1 cellular context compared by ENCODE assay signal in genomic region chr3:67011414-67012131, GRCh38.
TF ChIP-seq lines count a peak whose summit lies in the region.

No MANE protein-coding gene starts in this region.

TF ChIP-seq in K562, 482 proteins besides CTCF, POLR2A, EP300 and RAD21 (continued from another document and continues in another):
- TF ChIP-seq, protein P1, sequence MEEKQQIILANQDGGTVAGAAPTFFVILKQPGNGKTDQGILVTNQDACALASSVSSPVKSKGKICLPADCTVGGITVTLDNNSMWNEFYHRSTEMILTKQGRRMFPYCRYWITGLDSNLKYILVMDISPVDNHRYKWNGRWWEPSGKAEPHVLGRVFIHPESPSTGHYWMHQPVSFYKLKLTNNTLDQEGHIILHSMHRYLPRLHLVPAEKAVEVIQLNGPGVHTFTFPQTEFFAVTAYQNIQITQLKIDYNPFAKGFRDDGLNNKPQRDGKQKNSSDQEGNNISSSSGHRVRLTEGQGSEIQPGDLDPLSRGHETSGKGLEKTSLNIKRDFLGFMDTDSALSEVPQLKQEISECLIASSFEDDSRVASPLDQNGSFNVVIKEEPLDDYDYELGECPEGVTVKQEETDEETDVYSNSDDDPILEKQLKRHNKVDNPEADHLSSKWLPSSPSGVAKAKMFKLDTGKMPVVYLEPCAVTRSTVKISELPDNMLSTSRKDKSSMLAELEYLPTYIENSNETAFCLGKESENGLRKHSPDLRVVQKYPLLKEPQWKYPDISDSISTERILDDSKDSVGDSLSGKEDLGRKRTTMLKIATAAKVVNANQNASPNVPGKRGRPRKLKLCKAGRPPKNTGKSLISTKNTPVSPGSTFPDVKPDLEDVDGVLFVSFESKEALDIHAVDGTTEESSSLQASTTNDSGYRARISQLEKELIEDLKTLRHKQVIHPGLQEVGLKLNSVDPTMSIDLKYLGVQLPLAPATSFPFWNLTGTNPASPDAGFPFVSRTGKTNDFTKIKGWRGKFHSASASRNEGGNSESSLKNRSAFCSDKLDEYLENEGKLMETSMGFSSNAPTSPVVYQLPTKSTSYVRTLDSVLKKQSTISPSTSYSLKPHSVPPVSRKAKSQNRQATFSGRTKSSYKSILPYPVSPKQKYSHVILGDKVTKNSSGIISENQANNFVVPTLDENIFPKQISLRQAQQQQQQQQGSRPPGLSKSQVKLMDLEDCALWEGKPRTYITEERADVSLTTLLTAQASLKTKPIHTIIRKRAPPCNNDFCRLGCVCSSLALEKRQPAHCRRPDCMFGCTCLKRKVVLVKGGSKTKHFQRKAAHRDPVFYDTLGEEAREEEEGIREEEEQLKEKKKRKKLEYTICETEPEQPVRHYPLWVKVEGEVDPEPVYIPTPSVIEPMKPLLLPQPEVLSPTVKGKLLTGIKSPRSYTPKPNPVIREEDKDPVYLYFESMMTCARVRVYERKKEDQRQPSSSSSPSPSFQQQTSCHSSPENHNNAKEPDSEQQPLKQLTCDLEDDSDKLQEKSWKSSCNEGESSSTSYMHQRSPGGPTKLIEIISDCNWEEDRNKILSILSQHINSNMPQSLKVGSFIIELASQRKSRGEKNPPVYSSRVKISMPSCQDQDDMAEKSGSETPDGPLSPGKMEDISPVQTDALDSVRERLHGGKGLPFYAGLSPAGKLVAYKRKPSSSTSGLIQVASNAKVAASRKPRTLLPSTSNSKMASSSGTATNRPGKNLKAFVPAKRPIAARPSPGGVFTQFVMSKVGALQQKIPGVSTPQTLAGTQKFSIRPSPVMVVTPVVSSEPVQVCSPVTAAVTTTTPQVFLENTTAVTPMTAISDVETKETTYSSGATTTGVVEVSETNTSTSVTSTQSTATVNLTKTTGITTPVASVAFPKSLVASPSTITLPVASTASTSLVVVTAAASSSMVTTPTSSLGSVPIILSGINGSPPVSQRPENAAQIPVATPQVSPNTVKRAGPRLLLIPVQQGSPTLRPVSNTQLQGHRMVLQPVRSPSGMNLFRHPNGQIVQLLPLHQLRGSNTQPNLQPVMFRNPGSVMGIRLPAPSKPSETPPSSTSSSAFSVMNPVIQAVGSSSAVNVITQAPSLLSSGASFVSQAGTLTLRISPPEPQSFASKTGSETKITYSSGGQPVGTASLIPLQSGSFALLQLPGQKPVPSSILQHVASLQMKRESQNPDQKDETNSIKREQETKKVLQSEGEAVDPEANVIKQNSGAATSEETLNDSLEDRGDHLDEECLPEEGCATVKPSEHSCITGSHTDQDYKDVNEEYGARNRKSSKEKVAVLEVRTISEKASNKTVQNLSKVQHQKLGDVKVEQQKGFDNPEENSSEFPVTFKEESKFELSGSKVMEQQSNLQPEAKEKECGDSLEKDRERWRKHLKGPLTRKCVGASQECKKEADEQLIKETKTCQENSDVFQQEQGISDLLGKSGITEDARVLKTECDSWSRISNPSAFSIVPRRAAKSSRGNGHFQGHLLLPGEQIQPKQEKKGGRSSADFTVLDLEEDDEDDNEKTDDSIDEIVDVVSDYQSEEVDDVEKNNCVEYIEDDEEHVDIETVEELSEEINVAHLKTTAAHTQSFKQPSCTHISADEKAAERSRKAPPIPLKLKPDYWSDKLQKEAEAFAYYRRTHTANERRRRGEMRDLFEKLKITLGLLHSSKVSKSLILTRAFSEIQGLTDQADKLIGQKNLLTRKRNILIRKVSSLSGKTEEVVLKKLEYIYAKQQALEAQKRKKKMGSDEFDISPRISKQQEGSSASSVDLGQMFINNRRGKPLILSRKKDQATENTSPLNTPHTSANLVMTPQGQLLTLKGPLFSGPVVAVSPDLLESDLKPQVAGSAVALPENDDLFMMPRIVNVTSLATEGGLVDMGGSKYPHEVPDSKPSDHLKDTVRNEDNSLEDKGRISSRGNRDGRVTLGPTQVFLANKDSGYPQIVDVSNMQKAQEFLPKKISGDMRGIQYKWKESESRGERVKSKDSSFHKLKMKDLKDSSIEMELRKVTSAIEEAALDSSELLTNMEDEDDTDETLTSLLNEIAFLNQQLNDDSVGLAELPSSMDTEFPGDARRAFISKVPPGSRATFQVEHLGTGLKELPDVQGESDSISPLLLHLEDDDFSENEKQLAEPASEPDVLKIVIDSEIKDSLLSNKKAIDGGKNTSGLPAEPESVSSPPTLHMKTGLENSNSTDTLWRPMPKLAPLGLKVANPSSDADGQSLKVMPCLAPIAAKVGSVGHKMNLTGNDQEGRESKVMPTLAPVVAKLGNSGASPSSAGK (IDR thresholded peaks at IDR 0.05), result no peak
- TF ChIP-seq HDAC2 (IDR thresholded peaks at IDR 0.05) (peak; percentile 79), ZFX (CRISPR knock-in tag; IDR thresholded peaks at IDR 0.05) (peak; percentile 24; the same call in 1 of the 2 replicates), RCOR1 (IDR thresholded peaks at IDR 0.05; ENCODE audit: borderline replicate concordance in 1 of 2, low read depth in 2 of 2, low read length in 2 of 2) (peak in 1 of 2 experiments; percentile 68; a peak in 1 of 4 replicates), RNF2 (IDR thresholded peaks at IDR 0.05) (peak; percentile 22; the same call in 1 of the 2 replicates), ELF4 (CRISPR knock-in tag; IDR thresholded peaks at IDR 0.05) (0 out of 2 replicates have a peak, but pooled peaks have one; percentile 45), TAL1 (IDR thresholded peaks at IDR 0.05) (peak; percentile 66), NR2C1 (IDR thresholded peaks at IDR 0.05) (peak; percentile 84), NR2C1 (tag; IDR thresholded peaks at IDR 0.05) (peak; percentile 87), ZNF76 (CRISPR knock-in tag; IDR thresholded peaks at IDR 0.05; ENCODE audit: borderline replicate concordance) (no peak), SMARCA4 (IDR thresholded peaks at IDR 0.05) (peak; percentile 88), POLR2AphosphoS5 (IDR thresholded peaks at IDR 0.05; ENCODE audit: control insufficient read depth, insufficient read depth, low read depth, low read length) (0 out of 2 replicates have a peak, but pooled peaks have one; percentile 24), FOSL1 (tag; conservative IDR thresholded peaks at IDR 0.05) (peak; percentile 26), TAF9B (IDR thresholded peaks at IDR 0.05; ENCODE audit: partially characterized antibody) (peak; percentile 23), MTA2 (IDR thresholded peaks at IDR 0.05; ENCODE audit: low read depth) (peak; percentile 55; the same call in 1 of the 2 replicates), TCF3 (CRISPR knock-in tag; IDR thresholded peaks at IDR 0.05) (peak; percentile 71), SMARCE1 (IDR thresholded peaks at IDR 0.05) (peak; percentile 81), CHD4 (IDR thresholded peaks at IDR 0.05; ENCODE audit: insufficient read depth, insufficient replicate concordance, low read depth, low read length, poor library complexity, severe bottlenecking) (no peak), NCOR1 (IDR thresholded peaks at IDR 0.05) (peak; percentile 76), ATF7 (IDR thresholded peaks at IDR 0.05) (0 out of 2 replicates have a peak, but pooled peaks have one; percentile 40), HDAC1 (IDR thresholded peaks at IDR 0.05) (peak in 1 of 2 experiments; percentile 63; a peak in 1 of 4 replicates), ZSCAN29 (IDR thresholded peaks at IDR 0.05) (no peak), ATF6 (CRISPR knock-in tag; IDR thresholded peaks at IDR 0.05) (no peak), HMBOX1 (IDR thresholded peaks at IDR 0.05) (peak; percentile 83), SOX6 (IDR thresholded peaks at IDR 0.05) (peak; percentile 83), ZEB2 (IDR thresholded peaks at IDR 0.05) (peak; percentile 26; the same call in 1 of the 2 replicates), ARID1B (IDR thresholded peaks at IDR 0.05) (peak; percentile 89), EP400 (IDR thresholded peaks at IDR 0.05) (no peak), HDAC3 (IDR thresholded peaks at IDR 0.05; ENCODE audit: borderline replicate concordance, partially characterized antibody) (peak; percentile 45), MLLT1 (IDR thresholded peaks at IDR 0.05) (0 out of 4 replicates have a peak, but pooled peaks have one; percentile 45 to 64), MAZ (CRISPR knock-in tag; conservative IDR thresholded peaks at IDR 0.05 in 1 of 2, IDR thresholded peaks at IDR 0.05 in 1 of 2) (no peak), RBM25 (IDR thresholded peaks at IDR 0.05; ENCODE audit: low read depth, low read length, severe bottlenecking) (peak; percentile 39), MTA3 (IDR thresholded peaks at IDR 0.05; ENCODE audit: borderline replicate concordance) (no peak), KDM1A (IDR thresholded peaks at IDR 0.05) (peak; percentile 65 to 82), NR2C2 (CRISPR knock-in tag; IDR thresholded peaks at IDR 0.05) (no peak; the same call in 1 of the 2 replicates), NR2C2 (tag; IDR thresholded peaks at IDR 0.05) (peak; percentile 86), CBFA2T3 (IDR thresholded peaks at IDR 0.05) (peak; percentile 85), RBM22 (IDR thresholded peaks at IDR 0.05; ENCODE audit: low read depth, low read length, poor library complexity, severe bottlenecking) (no peak), STAT5A (IDR thresholded peaks at IDR 0.05; ENCODE audit: borderline replicate concordance, low read length) (peak; percentile 23; the same call in 1 of the 2 replicates), VEZF1 (CRISPR knock-in tag; IDR thresholded peaks at IDR 0.05) (0 out of 2 replicates have a peak, but pooled peaks have one; percentile 14)
- TF ChIP-seq, protein P2, sequence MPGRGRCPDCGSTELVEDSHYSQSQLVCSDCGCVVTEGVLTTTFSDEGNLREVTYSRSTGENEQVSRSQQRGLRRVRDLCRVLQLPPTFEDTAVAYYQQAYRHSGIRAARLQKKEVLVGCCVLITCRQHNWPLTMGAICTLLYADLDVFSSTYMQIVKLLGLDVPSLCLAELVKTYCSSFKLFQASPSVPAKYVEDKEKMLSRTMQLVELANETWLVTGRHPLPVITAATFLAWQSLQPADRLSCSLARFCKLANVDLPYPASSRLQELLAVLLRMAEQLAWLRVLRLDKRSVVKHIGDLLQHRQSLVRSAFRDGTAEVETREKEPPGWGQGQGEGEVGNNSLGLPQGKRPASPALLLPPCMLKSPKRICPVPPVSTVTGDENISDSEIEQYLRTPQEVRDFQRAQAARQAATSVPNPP (IDR thresholded peaks at IDR 0.05; ENCODE audit: borderline replicate concordance, insufficient read depth, insufficient read length), result no peak
- TF ChIP-seq, protein P3, sequence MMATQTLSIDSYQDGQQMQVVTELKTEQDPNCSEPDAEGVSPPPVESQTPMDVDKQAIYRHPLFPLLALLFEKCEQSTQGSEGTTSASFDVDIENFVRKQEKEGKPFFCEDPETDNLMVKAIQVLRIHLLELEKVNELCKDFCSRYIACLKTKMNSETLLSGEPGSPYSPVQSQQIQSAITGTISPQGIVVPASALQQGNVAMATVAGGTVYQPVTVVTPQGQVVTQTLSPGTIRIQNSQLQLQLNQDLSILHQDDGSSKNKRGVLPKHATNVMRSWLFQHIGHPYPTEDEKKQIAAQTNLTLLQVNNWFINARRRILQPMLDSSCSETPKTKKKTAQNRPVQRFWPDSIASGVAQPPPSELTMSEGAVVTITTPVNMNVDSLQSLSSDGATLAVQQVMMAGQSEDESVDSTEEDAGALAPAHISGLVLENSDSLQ (IDR thresholded peaks at IDR 0.05), result peak; percentile 43; the same call in 1 of the 2 replicates
- TF ChIP-seq, protein P4, sequence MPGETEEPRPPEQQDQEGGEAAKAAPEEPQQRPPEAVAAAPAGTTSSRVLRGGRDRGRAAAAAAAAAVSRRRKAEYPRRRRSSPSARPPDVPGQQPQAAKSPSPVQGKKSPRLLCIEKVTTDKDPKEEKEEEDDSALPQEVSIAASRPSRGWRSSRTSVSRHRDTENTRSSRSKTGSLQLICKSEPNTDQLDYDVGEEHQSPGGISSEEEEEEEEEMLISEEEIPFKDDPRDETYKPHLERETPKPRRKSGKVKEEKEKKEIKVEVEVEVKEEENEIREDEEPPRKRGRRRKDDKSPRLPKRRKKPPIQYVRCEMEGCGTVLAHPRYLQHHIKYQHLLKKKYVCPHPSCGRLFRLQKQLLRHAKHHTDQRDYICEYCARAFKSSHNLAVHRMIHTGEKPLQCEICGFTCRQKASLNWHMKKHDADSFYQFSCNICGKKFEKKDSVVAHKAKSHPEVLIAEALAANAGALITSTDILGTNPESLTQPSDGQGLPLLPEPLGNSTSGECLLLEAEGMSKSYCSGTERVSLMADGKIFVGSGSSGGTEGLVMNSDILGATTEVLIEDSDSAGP (CRISPR knock-in tag; IDR thresholded peaks at IDR 0.05), result 0 out of 2 replicates have a peak, but pooled peaks have one; percentile 46
